Comparison of ENCODE assay signal across 8 cellular contexts in genomic region chr2:61855178-61855523, GRCh38. TPM values are rescaled to one million over a fixed set of nuclear protein-coding genes. Genes with fewer than 3 reads are reported as not detected.
DNase-seq lines count a peak whose midpoint lies in the region; ATAC-seq and TF ChIP-seq lines count a peak whose summit lies in the region.

No MANE protein-coding gene starts in this region.

- peak overlapping the region; percentile 94 for H3K4me2 ChIP-seq in mesenchymal stem cell (ENCODE audit: low read length, poor library complexity, severe bottlenecking)

- H3K4me1 ChIP-seq in mesenchymal stem cell (ENCODE audit: control insufficient read depth, insufficient read depth, low read depth, low read length) (no peaks in the 10 kb centered on the region), vagina (peaks cover 9% of the 10 kb centered on the region)

- intact Hi-C loops in vagina (cut with DNase I), result no loop called here

- no peak for TF ChIP-seq CTCF in vagina (IDR thresholded peaks at IDR 0.05)

- H3K27me3 ChIP-seq in mesenchymal stem cell (ENCODE audit: control insufficient read depth in 1 of 2, insufficient read depth in 1 of 2, low read length in 2 of 2) (no peaks in the 10 kb centered on the region), vagina (no peaks in the 10 kb centered on the region)

- peak overlapping the region in 1 of 2 experiments; percentile 12 for H3K4ac ChIP-seq in mesenchymal stem cell (ENCODE audit: low read depth in 1 of 2, low read length in 2 of 2)

- peak overlapping the region in 1 of 2 experiments; percentile 79 for H3K18ac ChIP-seq in mesenchymal stem cell (ENCODE audit: low read depth in 1 of 2, low read length in 2 of 2)

- H3K36me3 Mint-ChIP-seq in central memory CD8-positive, alpha-beta T cell (ENCODE audit: insufficient read depth), result peaks cover 9% of the 10 kb centered on the region

- H2BK12ac ChIP-seq in mesenchymal stem cell (ENCODE audit: low read length in 2 of 2), result peak overlapping the region in 1 of 2 experiments; percentile 42

- DNase-seq in NCI-H1105 (lab: John Stamatoyannopoulos, UW) (peak; percentile 78), NCI-H1105 treated with DMSO at 0.1 percent for 48 hours (lab: John Stamatoyannopoulos, UW) (no peak), NCI-H2081 treated with DMSO at 0.1 percent for 48 hours (lab: John Stamatoyannopoulos, UW) (peak; percentile 46), mesenchymal stem cell (no peak), vagina (ENCODE audit: extremely low spot score in 2 of 2) (peak in 1 of 2 donors; percentile 87), NCI-H1092 treated with DMSO at 0.1 percent for 48 hours (lab: John Stamatoyannopoulos, UW) (no peak)
- DNase-seq in central memory CD8-positive, alpha-beta T cell (ENCODE audit: low spot score in 2 of 2), result no peak

- H2BK120ac ChIP-seq in mesenchymal stem cell (ENCODE audit: low read depth, low read length), result no peak overlapping the region

- H3K9me3 ChIP-seq in mesenchymal stem cell (ENCODE audit: control insufficient read depth, low read length) (no peaks in the 10 kb centered on the region), vagina (no peaks in the 10 kb centered on the region)

- H3K79me1 ChIP-seq in mesenchymal stem cell (replicated peaks; ENCODE audit: low read length, poor library complexity, severe bottlenecking), result peaks cover 2% of the 10 kb centered on the region

- no peak for ATAC-seq in central memory CD8-positive, alpha-beta T cell (replicated peaks; ENCODE audit: extremely low read depth, poor library complexity, severe bottlenecking)
- no peak for ATAC-seq in HG03442 (IDR thresholded peaks at IDR 0.05; ENCODE audit: unreplicated experiment)

- H3K27ac Mint-ChIP-seq in central memory CD8-positive, alpha-beta T cell (ENCODE audit: low read depth), result peak overlapping the region; percentile 91

- H4K8ac ChIP-seq in mesenchymal stem cell (ENCODE audit: low read length), result peak overlapping the region; percentile 83

- H3K27ac ChIP-seq in mesenchymal stem cell (ENCODE audit: low read length, poor library complexity, severe bottlenecking) (peak overlapping the region; percentile 75), vagina (peak overlapping the region; percentile 95)

- H3K27me3 Mint-ChIP-seq in central memory CD8-positive, alpha-beta T cell, result no peaks in the 10 kb centered on the region

- H3K36me3 ChIP-seq in mesenchymal stem cell (ENCODE audit: control insufficient read depth in 1 of 2, insufficient read depth in 2 of 2, low read depth in 1 of 2, low read length in 2 of 2) (no peaks in the 10 kb centered on the region), vagina (no peaks in the 10 kb centered on the region)

- H3K4me3 ChIP-seq in mesenchymal stem cell (ENCODE audit: insufficient read depth in 1 of 2, low read depth in 1 of 2, low read length in 2 of 2) (peak overlapping the region; percentile 51 to 88), vagina (peak overlapping the region; percentile 83 to 84)

- H2AK5ac ChIP-seq in mesenchymal stem cell (ENCODE audit: low read length, severe bottlenecking), result no peak overlapping the region

- H3K9me3 Mint-ChIP-seq in central memory CD8-positive, alpha-beta T cell, result no peaks in the 10 kb centered on the region

- H3K4me1 Mint-ChIP-seq in central memory CD8-positive, alpha-beta T cell, result peaks cover 9% of the 10 kb centered on the region

- TF ChIP-seq POLR2A in vagina (IDR thresholded peaks at IDR 0.05), result no peak

- no peak overlapping the region for H2BK15ac ChIP-seq in mesenchymal stem cell (ENCODE audit: low read depth, poor library complexity, severe bottlenecking)

- H2AFZ ChIP-seq in mesenchymal stem cell (ENCODE audit: low read depth, low read length), result peak overlapping the region; percentile 83

- peak overlapping the region; percentile 37 for H4K91ac ChIP-seq in mesenchymal stem cell (ENCODE audit: low read length)

- peak overlapping the region; percentile 95 for H3K4me3 Mint-ChIP-seq in central memory CD8-positive, alpha-beta T cell

- no peak overlapping the region for H3K23ac ChIP-seq in mesenchymal stem cell (ENCODE audit: low read length in 2 of 2)

- peak overlapping the region in 1 of 2 experiments; percentile 76 for H3K14ac ChIP-seq in mesenchymal stem cell (ENCODE audit: low read length in 2 of 2)

- H3K9ac ChIP-seq in mesenchymal stem cell (ENCODE audit: low read length), result peak overlapping the region; percentile 84

- 18% methylated on average over 3 of the region's 9 CpGs for WGBS in mesenchymal stem cell

- no peak overlapping the region for H2BK5ac ChIP-seq in mesenchymal stem cell (ENCODE audit: low read depth, low read length, poor library complexity, severe bottlenecking)

RNA-seq across cellular contexts. Expression of gene FAM161A, which starts 1.3 kb away (rescaled TPM):
- 3.6 TPM for polyA plus RNA-seq in mesenchymal stem cell (2013, experiment 1 of 2)
- polyA plus RNA-seq in mesenchymal stem cell (2013, experiment 2 of 2), result 3.6 TPM
- total RNA-seq in vagina, result 2.5 TPM

RNA-seq across cellular contexts. Expression of gene CCT4, which starts 33.3 kb away (rescaled TPM):
- 125 TPM for polyA plus RNA-seq in mesenchymal stem cell (2013, experiment 1 of 2)
- polyA plus RNA-seq in mesenchymal stem cell (2013, experiment 2 of 2), result 136 TPM
- 72.7 TPM for total RNA-seq in vagina

RNA-seq across cellular contexts. Expression of gene COMMD1, which starts 50.3 kb away (rescaled TPM):
- polyA plus RNA-seq in mesenchymal stem cell (2013, experiment 1 of 2), result 55.4 TPM
- 56.8 TPM for polyA plus RNA-seq in mesenchymal stem cell (2013, experiment 2 of 2)
- total RNA-seq in vagina, result 43.0 TPM

Comparison
In these comparisons a context has a peak if more than half of its experiments do, and no peak if none do; other contexts are left out.
1. DNase-seq: peak in NCI-H1105 (single experiment) and NCI-H2081 treated with DMSO at 0.1 percent for 48 hours (single experiment); none in NCI-H1105 treated with DMSO at 0.1 percent for 48 hours (single experiment), central memory CD8-positive, alpha-beta T cell (0 of 2), mesenchymal stem cell (single experiment) and NCI-H1092 treated with DMSO at 0.1 percent for 48 hours (single experiment).